ENCODE assay signal across 8 cellular contexts in the genomic region with DNA sequence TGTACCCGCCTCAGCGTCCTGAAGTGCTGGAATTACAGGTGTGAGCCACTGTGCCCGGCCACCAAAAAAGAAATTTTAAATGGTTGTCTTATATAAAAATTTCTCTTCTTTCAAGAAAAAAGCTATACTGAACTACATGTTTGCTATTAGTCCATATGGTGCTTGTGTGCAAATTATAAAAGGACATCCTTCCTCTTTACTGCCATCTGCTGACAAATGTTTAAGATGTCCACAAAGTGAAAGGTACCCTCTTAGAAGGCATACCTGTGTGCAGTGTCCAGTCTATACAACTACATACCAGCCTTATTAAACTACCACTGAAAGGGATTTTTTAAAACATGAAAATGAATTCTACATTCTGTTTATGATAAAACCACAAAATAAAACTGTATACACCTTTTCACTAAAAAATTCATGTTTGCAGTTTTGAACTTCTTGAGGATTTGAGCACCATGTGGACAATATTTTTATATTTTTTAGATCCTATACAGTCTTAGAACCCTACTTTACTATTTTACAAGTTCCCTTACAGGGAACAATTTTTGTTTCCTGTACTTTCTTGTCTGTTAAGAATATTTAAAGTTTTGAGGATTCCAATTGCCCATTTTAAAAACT. TPM values are rescaled to one million over a fixed set of nuclear protein-coding genes. Genes with fewer than 3 reads are reported as not detected.
A peak's percentile ranks its signal among the peaks of the same experiment; 100 is the strongest.
DNase-seq lines count a peak whose midpoint lies in the region; ATAC-seq, FAIRE-seq and TF ChIP-seq lines count a peak whose summit lies in the region.

No MANE protein-coding gene starts in this region.

- DNase-seq in H54 (ENCODE audit: insufficient read length, low spot score) (no peak), NCI-H524 (lab: John Stamatoyannopoulos, UW) (peak; percentile 35 to 78), endodermal cell (no peak), pancreas (no peak), ascending aorta (ENCODE audit: low spot score in 2 of 2) (no peak)
- DNase-seq in activated naive CD4-positive, alpha-beta T cell treated with anti-CD3 and anti-CD28 coated beads, Interleukin-2, amount 50 U/mL, for 16 hours, result no peak

- no peak overlapping the region for H3K9ac ChIP-seq in endodermal cell (ENCODE audit: extremely low read depth, low read length, poor library complexity, severe bottlenecking)

- TF ChIP-seq POLR2A in H54 (IDR thresholded peaks at IDR 0.05; ENCODE audit: low read depth, low read length), result no peak

- no peaks in the 10 kb centered on the region for H3K27me3 Mint-ChIP-seq in endodermal cell (ENCODE audit: insufficient read depth)

- intact Hi-C loops in pancreas (cut with DNase I) (loop anchor here in 1 of 3 donors (10.0 kb wide), 1 partner anchor 258 kb away; no protein-coding TSS in a partner anchor), ascending aorta (cut with DNase I) (no loop called here)

- no peak overlapping the region for H3K27ac ChIP-seq in C4-2B
- no peak overlapping the region for H3K27ac ChIP-seq in endodermal cell (ENCODE audit: low read depth, low read length)
- no peak overlapping the region for H3K27ac ChIP-seq in pancreas
- H3K27ac ChIP-seq in ascending aorta, result no peak overlapping the region

- WGBS in endodermal cell (ENCODE audit: insufficient coverage in 1 of 2, insufficient read length in 1 of 2), 2 experiments, result 95% methylated on average over 3 of the region's 3 CpGs; no CpG with 5 or more reads in 1 of the 2 experiments
- 85 to 88% methylated on average over 3 of the region's 3 CpGs for WGBS in pancreas, 2 donors

- H3K4me3 ChIP-seq in endodermal cell (ENCODE audit: low read length) (no peak overlapping the region), pancreas (no peak overlapping the region), ascending aorta (no peak overlapping the region)

- ATAC-seq in pancreas, result peak in 3 of 4 donors; percentile 72 to 81 (median 75)
- ATAC-seq in GM21825 (IDR thresholded peaks at IDR 0.05; ENCODE audit: unreplicated experiment), result no peak

- H3K9me3 ChIP-seq in endodermal cell (ENCODE audit: control insufficient read depth, low read length) (no peaks in the 10 kb centered on the region), pancreas (no peaks in the 10 kb centered on the region), ascending aorta (no peaks in the 10 kb centered on the region)

- H3K4me3 Mint-ChIP-seq in endodermal cell, result no peak overlapping the region

- H3K36me3 ChIP-seq in endodermal cell (ENCODE audit: control insufficient read depth, insufficient read depth, low read length), result peaks cover 74% of the 10 kb centered on the region
- peaks cover 6 to 36% (median 18%) of the 10 kb centered on the region in 3 donors for H3K36me3 ChIP-seq in pancreas
- peaks cover 41 to 75% of the 10 kb centered on the region in 2 donors for H3K36me3 ChIP-seq in ascending aorta

- peaks cover 57% of the 10 kb centered on the region for H3K36me3 Mint-ChIP-seq in endodermal cell (ENCODE audit: low read depth)

- H3K4me1 ChIP-seq in endodermal cell (ENCODE audit: control insufficient read depth, insufficient read depth, low read length) (no peaks in the 10 kb centered on the region), pancreas (no peaks in the 10 kb centered on the region), ascending aorta (no peaks in the 10 kb centered on the region)

- no peak overlapping the region for H3K27ac Mint-ChIP-seq in endodermal cell

- TF ChIP-seq CTCF in C4-2B (conservative IDR thresholded peaks at IDR 0.05) (peak; percentile 69), endodermal cell (conservative IDR thresholded peaks at IDR 0.05) (peak; percentile 57), pancreas (IDR thresholded peaks at IDR 0.05) (peak in 1 of 4 donors; percentile 8), ascending aorta (IDR thresholded peaks at IDR 0.05) (no peak)

- H3K9me3 Mint-ChIP-seq in endodermal cell, result no peaks in the 10 kb centered on the region

- no peaks in the 10 kb centered on the region for H3K27me3 ChIP-seq in endodermal cell (ENCODE audit: control insufficient read depth, insufficient read depth, low read length, poor library complexity, severe bottlenecking)
- no peaks in the 10 kb centered on the region for H3K27me3 ChIP-seq in pancreas
- H3K27me3 ChIP-seq in ascending aorta, result no peaks in the 10 kb centered on the region

- FAIRE-seq in H54 (lab: Jason Lieb, UNC), result peak; percentile 55
- no peak for FAIRE-seq in pancreas (lab: Jason Lieb, UNC)

- no peaks in the 10 kb centered on the region for H3K4me1 Mint-ChIP-seq in endodermal cell

RNA-seq across cellular contexts. Expression of gene TOMM20L, which starts 32.8 kb away (rescaled TPM):
- not detected for total RNA-seq in endodermal cell
- 0.43 TPM for polyA plus RNA-seq in endodermal cell (2013, experiment 1 of 2)
- not detected for polyA plus RNA-seq in endodermal cell (2013, experiment 2 of 2)
- total RNA-seq in pancreas, result under 1 TPM in 3 of 6 donors, not detected in 3; 0.25 to 0.51 (median 0.38) TPM
- polyA plus RNA-seq in pancreas, result not detected
- not detected for total RNA-seq in ascending aorta

Comparison
In these comparisons a context has a peak if more than half of its experiments do, and no peak if none do; other contexts are left out.
1. CTCF ChIP-seq: peak in C4-2B (single experiment) and endodermal cell (single experiment); none in ascending aorta (0 of 3).
2. DNase-seq: peak in NCI-H524 (2 of 2); none in H54 (single experiment), endodermal cell (single experiment), pancreas (0 of 6), ascending aorta (0 of 2) and activated naive CD4-positive, alpha-beta T cell treated with anti-CD3 and anti-CD28 coated beads, Interleukin-2, amount 50 U/mL, for 16 hours (single experiment).